8 cellular contexts compared by ENCODE assay signal in the genomic region with DNA sequence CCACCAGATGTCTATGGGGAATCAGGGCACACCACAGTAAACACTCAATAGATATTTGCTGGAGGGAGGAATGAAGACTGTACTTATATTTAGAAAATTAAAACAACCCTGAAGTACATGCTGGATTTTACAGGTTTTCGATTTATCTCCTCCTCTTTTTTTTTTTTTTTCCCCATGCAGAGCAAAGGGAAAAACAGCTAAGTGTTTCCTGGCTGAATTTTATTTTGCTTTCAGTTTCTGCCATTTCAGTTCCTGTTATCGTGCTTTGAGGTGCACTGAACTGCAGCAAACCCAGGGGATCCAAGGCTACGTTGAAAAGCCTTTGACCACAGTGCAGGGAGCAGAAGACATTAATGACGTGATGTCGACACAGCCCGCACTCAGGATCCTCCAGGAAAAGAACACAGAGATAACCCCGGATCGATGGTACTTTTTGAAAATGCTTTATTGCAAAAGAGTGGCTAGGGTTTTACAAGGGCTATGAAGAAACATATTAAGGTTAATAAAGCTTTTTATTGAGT. TPM values are rescaled to one million over a fixed set of nuclear protein-coding genes. Genes with fewer than 3 reads are reported as not detected.
DNase-seq lines count a peak whose midpoint lies in the region; ATAC-seq and TF ChIP-seq lines count a peak whose summit lies in the region.

No MANE protein-coding gene starts in this region.

- H3K4me3 Mint-ChIP-seq in activated T-cell treated with anti-CD3 and anti-CD28 coated beads, Interleukin-2, amount 50 U/mL, for 72 hours, result peak overlapping the region; percentile 95 to 96
- no peak overlapping the region for H3K4me3 Mint-ChIP-seq in nephron progenitor cell

- CTCF ChIA-PET in HEK293 (lab: Yijun Ruan, JAX), result no interaction called here

- intact Hi-C loops in left ventricle myocardium superior (cut with micrococcal nuclease), result no loop called here

- peaks cover 10% of the 10 kb centered on the region for H3K4me1 Mint-ChIP-seq in activated T-cell treated with anti-CD3 and anti-CD28 coated beads, Interleukin-2, amount 50 U/mL, for 72 hours (ENCODE audit: low read depth)
- peaks cover 34% of the 10 kb centered on the region for H3K4me1 Mint-ChIP-seq in nephron progenitor cell

- H3K4me1 ChIP-seq in HEK293 (ENCODE audit: control insufficient read depth, insufficient read depth, low read length), result no peaks in the 10 kb centered on the region; the same call in 1 of the 2 replicates

- H3K27ac ChIP-seq in HEK293 (ENCODE audit: extremely low read depth, low read depth, low read length), result no peak overlapping the region

- ATAC-seq in GM18499 (IDR thresholded peaks at IDR 0.05; ENCODE audit: insufficient read depth, unreplicated experiment) (peak; percentile 92), left ventricle myocardium superior (peak; percentile 77)
- ATAC-seq in activated T-cell treated with anti-CD3 and anti-CD28 coated beads, Interleukin-2, amount 50 U/mL, for 72 hours (replicated peaks in 1 of 2), result peak; percentile 59 to 65

- DNase-seq in MG63 (peak; percentile 21), left ventricle myocardium superior (no peak), nephron progenitor cell (no peak), epidermal melanocyte (ENCODE audit: insufficient read length, low spot score) (no peak)
- DNase-seq in activated T-cell treated with anti-CD3 and anti-CD28 coated beads, Interleukin-2, amount 50 U/mL, for 72 hours, result peak; percentile 24 to 27
- DNase-seq in stimulated activated CD4-positive, alpha-beta T cell treated with anti-CD3 and anti-CD28 coated beads, Interleukin-12 subunit alpha, Interleukin-12 subunit beta, amount 100 ng/mL, for 4 hours, result peak; percentile 3

- no peak overlapping the region for H3K4me3 ChIP-seq in HEK293 (ENCODE audit: low read depth, low read length)
- peak overlapping the region; percentile 37 for H3K4me3 ChIP-seq in MG63

- no peaks in the 10 kb centered on the region for H3K27me3 Mint-ChIP-seq in activated T-cell treated with anti-CD3 and anti-CD28 coated beads, Interleukin-2, amount 50 U/mL, for 72 hours (ENCODE audit: low read depth)
- H3K27me3 Mint-ChIP-seq in nephron progenitor cell (ENCODE audit: low read depth, poor library complexity), result no peaks in the 10 kb centered on the region

- no peaks in the 10 kb centered on the region for H3K36me3 Mint-ChIP-seq in activated T-cell treated with anti-CD3 and anti-CD28 coated beads, Interleukin-2, amount 50 U/mL, for 72 hours (ENCODE audit: insufficient read depth in 2 of 2)
- peaks cover 5% of the 10 kb centered on the region for H3K36me3 Mint-ChIP-seq in nephron progenitor cell (ENCODE audit: low read depth)

- H3K9me3 ChIP-seq in HEK293 (ENCODE audit: control insufficient read depth, insufficient read depth, low read depth, low read length) (no peaks in the 10 kb centered on the region), MG63 (no peaks in the 10 kb centered on the region)

- no peaks in the 10 kb centered on the region for H3K27me3 ChIP-seq in MG63

- no peak for TF ChIP-seq CTCF in HEK293 (tag by site-specific recombination; IDR thresholded peaks at IDR 0.05)
- TF ChIP-seq CTCF in nephron progenitor cell (IDR thresholded peaks at IDR 0.05), result no peak

- H3K9me3 Mint-ChIP-seq in activated T-cell treated with anti-CD3 and anti-CD28 coated beads, Interleukin-2, amount 50 U/mL, for 72 hours, result no peaks in the 10 kb centered on the region
- H3K9me3 Mint-ChIP-seq in nephron progenitor cell, result peaks cover 4% of the 10 kb centered on the region

- POLR2A ChIA-PET in HEK293 (lab: Yijun Ruan, JAX), result interaction anchor here (0.7 kb wide), 1 partner anchor 12 kb away, joined by 4 read pairs; no protein-coding TSS in a partner anchor

- peak overlapping the region; percentile 97 for H3K27ac Mint-ChIP-seq in activated T-cell treated with anti-CD3 and anti-CD28 coated beads, Interleukin-2, amount 50 U/mL, for 72 hours
- no peak overlapping the region for H3K27ac Mint-ChIP-seq in nephron progenitor cell

- H3K36me3 ChIP-seq in HEK293 (ENCODE audit: control insufficient read depth in 2 of 2, insufficient read depth in 1 of 2, low read length in 2 of 2) (no peaks in the 10 kb centered on the region), MG63 (no peaks in the 10 kb centered on the region)

TF ChIP-seq in HEK293, 187 proteins besides CTCF, POLR2A, EP300 and RAD21:
- TF ChIP-seq YY1 (tag by site-specific recombination; IDR thresholded peaks at IDR 0.05) (no peak), ZBTB20 (tag by site-specific recombination; IDR thresholded peaks at IDR 0.05) (peak; percentile 14; the same call in 1 of the 2 replicates), ZNF335 (tag by site-specific recombination; conservative IDR thresholded peaks at IDR 0.05) (0 out of 2 replicates have a peak, but pooled peaks have one; percentile 19), TRIM28 (IDR thresholded peaks at IDR 0.05; ENCODE audit: borderline replicate concordance, low read length) (peak; percentile 44; the same call in 1 of the 2 replicates), FEZF1 (tag by site-specific recombination; IDR thresholded peaks at IDR 0.05) (peak; percentile 69), ZNF76 (tag by site-specific recombination; IDR thresholded peaks at IDR 0.05; ENCODE audit: borderline replicate concordance, low read depth) (no peak), ZBTB17 (tag by site-specific recombination; IDR thresholded peaks at IDR 0.05) (peak; percentile 88)
- TF ChIP-seq, protein P1, sequence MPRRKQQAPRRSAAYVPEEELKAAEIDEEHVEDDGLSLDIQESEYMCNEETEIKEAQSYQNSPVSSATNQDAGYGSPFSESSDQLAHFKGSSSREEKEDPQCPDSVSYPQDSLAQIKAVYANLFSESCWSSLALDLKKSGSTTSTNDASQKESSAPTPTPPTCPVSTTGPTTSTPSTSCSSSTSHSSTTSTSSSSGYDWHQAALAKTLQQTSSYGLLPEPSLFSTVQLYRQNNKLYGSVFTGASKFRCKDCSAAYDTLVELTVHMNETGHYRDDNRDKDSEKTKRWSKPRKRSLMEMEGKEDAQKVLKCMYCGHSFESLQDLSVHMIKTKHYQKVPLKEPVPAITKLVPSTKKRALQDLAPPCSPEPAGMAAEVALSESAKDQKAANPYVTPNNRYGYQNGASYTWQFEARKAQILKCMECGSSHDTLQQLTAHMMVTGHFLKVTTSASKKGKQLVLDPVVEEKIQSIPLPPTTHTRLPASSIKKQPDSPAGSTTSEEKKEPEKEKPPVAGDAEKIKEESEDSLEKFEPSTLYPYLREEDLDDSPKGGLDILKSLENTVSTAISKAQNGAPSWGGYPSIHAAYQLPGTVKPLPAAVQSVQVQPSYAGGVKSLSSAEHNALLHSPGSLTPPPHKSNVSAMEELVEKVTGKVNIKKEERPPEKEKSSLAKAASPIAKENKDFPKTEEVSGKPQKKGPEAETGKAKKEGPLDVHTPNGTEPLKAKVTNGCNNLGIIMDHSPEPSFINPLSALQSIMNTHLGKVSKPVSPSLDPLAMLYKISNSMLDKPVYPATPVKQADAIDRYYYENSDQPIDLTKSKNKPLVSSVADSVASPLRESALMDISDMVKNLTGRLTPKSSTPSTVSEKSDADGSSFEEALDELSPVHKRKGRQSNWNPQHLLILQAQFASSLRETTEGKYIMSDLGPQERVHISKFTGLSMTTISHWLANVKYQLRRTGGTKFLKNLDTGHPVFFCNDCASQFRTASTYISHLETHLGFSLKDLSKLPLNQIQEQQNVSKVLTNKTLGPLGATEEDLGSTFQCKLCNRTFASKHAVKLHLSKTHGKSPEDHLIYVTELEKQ (tag by site-specific recombination; IDR thresholded peaks at IDR 0.05; ENCODE audit: borderline replicate concordance), result no peak
- TF ChIP-seq, protein P2, sequence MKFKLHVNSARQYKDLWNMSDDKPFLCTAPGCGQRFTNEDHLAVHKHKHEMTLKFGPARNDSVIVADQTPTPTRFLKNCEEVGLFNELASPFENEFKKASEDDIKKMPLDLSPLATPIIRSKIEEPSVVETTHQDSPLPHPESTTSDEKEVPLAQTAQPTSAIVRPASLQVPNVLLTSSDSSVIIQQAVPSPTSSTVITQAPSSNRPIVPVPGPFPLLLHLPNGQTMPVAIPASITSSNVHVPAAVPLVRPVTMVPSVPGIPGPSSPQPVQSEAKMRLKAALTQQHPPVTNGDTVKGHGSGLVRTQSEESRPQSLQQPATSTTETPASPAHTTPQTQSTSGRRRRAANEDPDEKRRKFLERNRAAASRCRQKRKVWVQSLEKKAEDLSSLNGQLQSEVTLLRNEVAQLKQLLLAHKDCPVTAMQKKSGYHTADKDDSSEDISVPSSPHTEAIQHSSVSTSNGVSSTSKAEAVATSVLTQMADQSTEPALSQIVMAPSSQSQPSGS (tag by site-specific recombination; IDR thresholded peaks at IDR 0.05; ENCODE audit: low read depth), result peak; percentile 80

RNA-seq across cellular contexts. Expression of a gene that starts 35.9 kb away (rescaled TPM):
- total RNA-seq in MG63 (2014; rRNA removed; shearing (Covaris generic); ENCODE audit: low replicate concordance), result 129 and 169 TPM in 2 replicates
- total RNA-seq in activated T-cell treated with anti-CD3 and anti-CD28 coated beads, Interleukin-2, amount 50 U/mL, for 72 hours, result 10 to 100 TPM in 1 of 2 donors, 1 to 10 TPM in 1; 6.3 to 11.2 TPM
- total RNA-seq in left ventricle myocardium superior, result 51.8 TPM

Comparison
In these comparisons a context has a peak if more than half of its experiments do, and no peak if none do; other contexts are left out.
1. DNase-seq: peak in MG63 (single experiment), activated T-cell treated with anti-CD3 and anti-CD28 coated beads, Interleukin-2, amount 50 U/mL, for 72 hours (2 of 2) and stimulated activated CD4-positive, alpha-beta T cell treated with anti-CD3 and anti-CD28 coated beads, Interleukin-12 subunit alpha, Interleukin-12 subunit beta, amount 100 ng/mL, for 4 hours (single experiment); none in left ventricle myocardium superior (single experiment), nephron progenitor cell (single experiment) and epidermal melanocyte (single experiment).
2. Peak in every context shown above with its lines, with median percentiles within 50 percentile points of each other: ATAC-seq.